26 cellular contexts compared by ENCODE assay signal in the genomic region with DNA sequence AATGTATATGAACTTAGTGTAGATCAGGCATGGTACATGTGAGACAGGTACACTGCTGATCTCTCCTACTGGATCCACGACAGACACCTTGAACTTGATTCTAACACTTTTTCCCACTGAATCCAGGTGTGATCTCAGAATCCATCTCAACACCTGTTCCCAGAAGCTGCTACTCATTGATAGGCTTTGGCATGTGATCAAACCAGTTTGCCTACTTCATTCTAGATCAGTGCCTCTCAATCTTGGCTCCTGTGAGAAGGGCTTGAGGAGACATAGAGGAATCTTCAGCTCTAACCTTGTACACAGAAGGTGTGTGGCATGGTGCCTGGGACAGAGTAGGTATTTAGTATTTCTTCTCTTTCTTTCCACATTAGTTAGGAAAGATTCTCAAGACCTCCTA.
"Had no signal": no experiment of that assay in that cellular context is flagged by ENCODE, and none has a peak within 500 bp of the region (broad histone marks: within the 10 kb centered on the region; RNA-seq: fewer than 3 reads in every experiment).

No MANE protein-coding gene starts in this region.

- H3K4me1 ChIP-seq: body of pancreas, esophagus squamous epithelium, gastroesophageal sphincter, heart right ventricle had no signal

- H3K4me3 ChIP-seq: body of pancreas, esophagus squamous epithelium, gastroesophageal sphincter, heart right ventricle had no signal

- H3K27me3 ChIP-seq: body of pancreas, esophagus squamous epithelium, gastroesophageal sphincter had no signal

- H3K9me3 ChIP-seq: body of pancreas, esophagus squamous epithelium, gastroesophageal sphincter, heart right ventricle had no signal

- H3K36me3 ChIP-seq: esophagus squamous epithelium, gastroesophageal sphincter, heart right ventricle, WERI-Rb-1 had no signal

- H3K27ac ChIP-seq: body of pancreas, epithelial cell of prostate, esophagus squamous epithelium, gastroesophageal sphincter, heart right ventricle, WERI-Rb-1 had no signal

- DNase-seq: activated B cell treated with CpG ODN at 0.5 μM for 24 hours; activated CD4-positive, alpha-beta T cell treated with anti-CD3 and anti-CD28 coated beads for 48 hours; activated CD4-positive, alpha-beta T cell treated with anti-CD3 and anti-CD28 coated beads, Interleukin-2, amount 50 U/mL, for 1 hour; activated CD4-positive, alpha-beta T cell treated with anti-CD3 and anti-CD28 coated beads, Interleukin-2, amount 50 U/mL, for 48 hours; activated CD8-positive, alpha-beta memory T cell treated with anti-CD3 and anti-CD28 coated beads for 24 hours; activated CD8-positive, alpha-beta T cell treated with anti-CD3 and anti-CD28 coated beads for 36 hours; activated effector memory CD4-positive, alpha-beta T cell treated with Interleukin-2 at 50 U/mL for 16 hours; activated gamma-delta T cell treated with Interleukin-2 at 50 U/mL for 16 hours; activated naive CD4-positive, alpha-beta T cell treated with anti-CD3 and anti-CD28 coated beads, Interleukin-2, amount 50 U/mL, for 16 hours; activated naive CD4-positive, alpha-beta T cell treated with Interleukin-2 at 50 U/mL for 16 hours; activated T-cell treated with anti-CD3 and anti-CD28 coated beads, Interleukin-2, amount 50 U/mL, for 4 hours; amygdala; aorta; body of pancreas; caudate nucleus; cortex of kidney; dermis blood vessel endothelial cell; effector CD4-positive, alpha-beta T cell; effector memory CD8-positive, alpha-beta T cell; esophagus squamous epithelium; foreskin melanocyte; heart right ventricle; T1000; WERI-Rb-1 had no signal
